ENCODE assay signal across 8 cellular contexts in genomic region chr1:201740086-201740541, GRCh38.
A peak's percentile ranks its signal among the peaks of the same experiment; 100 is the strongest.
DNase-seq lines count a peak whose midpoint lies in the region; ATAC-seq and TF ChIP-seq lines count a peak whose summit lies in the region.

No MANE protein-coding gene starts in this region.

- H3K79me2 ChIP-seq in HCT116 (ENCODE audit: insufficient read depth, low read length) (no peaks in the 10 kb centered on the region; the same call in 1 of the 2 replicates), hepatocyte (peaks cover 58% of the 10 kb centered on the region)

- peaks cover 22% of the 10 kb centered on the region for H3K27me3 Mint-ChIP-seq in activated CD8-positive, alpha-beta T cell treated with anti-CD3 and anti-CD28 coated beads for 36 hours

- no peaks in the 10 kb centered on the region for H3K36me3 Mint-ChIP-seq in activated CD8-positive, alpha-beta T cell treated with anti-CD3 and anti-CD28 coated beads for 36 hours (ENCODE audit: low read depth)

- no peaks in the 10 kb centered on the region for H3K9me3 Mint-ChIP-seq in activated CD8-positive, alpha-beta T cell treated with anti-CD3 and anti-CD28 coated beads for 36 hours

- H2AFZ ChIP-seq in HCT116 (ENCODE audit: low read depth, low read length, poor library complexity, severe bottlenecking) (no peak overlapping the region), hepatocyte (peak overlapping the region; percentile 88)

- TF ChIP-seq RAD21 in HCT116 (IDR thresholded peaks at IDR 0.05; ENCODE audit: low read depth), result no peak

- H3K27ac Mint-ChIP-seq in activated CD8-positive, alpha-beta T cell treated with anti-CD3 and anti-CD28 coated beads for 36 hours, result no peak overlapping the region

- intact Hi-C loops in HCT116 (cut with micrococcal nuclease), result no loop called here
- intact Hi-C loops in activated CD8-positive, alpha-beta T cell treated with anti-CD3 and anti-CD28 coated beads for 36 hours (cut with micrococcal nuclease), result no loop called here

- H3K9ac ChIP-seq in HCT116 (ENCODE audit: low read length), result peak overlapping the region; percentile 77

- TF ChIP-seq CTCF in HCT116 (IDR thresholded peaks at IDR 0.05 in 2 of 3, conservative IDR thresholded peaks at IDR 0.05 in 1 of 3; ENCODE audit: borderline replicate concordance in 1 of 3, insufficient read depth in 1 of 3, low read depth in 2 of 3, low read length in 2 of 3) (no peak), hepatocyte (IDR thresholded peaks at IDR 0.05; ENCODE audit: poor library complexity) (no peak)
- no peak for TF ChIP-seq CTCF in activated CD8-positive, alpha-beta T cell treated with anti-CD3 and anti-CD28 coated beads for 36 hours (IDR thresholded peaks at IDR 0.05)

- RAD21 ChIA-PET in HCT116 (lab: Charles Lee; ENCODE audit: low non-redundant PET in 1 of 2, low total read pairs in 2 of 2, uncharacterized antibody in 2 of 2, unreplicated experiment in 2 of 2), result interaction anchor here in 1 of 2 experiments (1.0 to 1.7 kb wide), 2 partner anchors 25 to 29 kb away, joined by 3 to 4 read pairs; no protein-coding TSS in a partner anchor

- H3K4me1 Mint-ChIP-seq in activated CD8-positive, alpha-beta T cell treated with anti-CD3 and anti-CD28 coated beads for 36 hours (ENCODE audit: low read depth), result peaks cover 9% of the 10 kb centered on the region

- H3K27me3 ChIP-seq in HCT116 (ENCODE audit: insufficient read depth, low read length) (no peaks in the 10 kb centered on the region), hepatocyte (no peaks in the 10 kb centered on the region)

- no peak for TF ChIP-seq POLR2A in HCT116 (IDR thresholded peaks at IDR 0.05; ENCODE audit: borderline replicate concordance, extremely low read depth, insufficient read depth, insufficient read length)

- H3K36me3 ChIP-seq in HCT116 (ENCODE audit: control insufficient read depth in 1 of 2, insufficient read depth in 2 of 2, low read length in 2 of 2) (no peaks in the 10 kb centered on the region), hepatocyte (replicated peaks; ENCODE audit: insufficient read depth, low read depth) (no peaks in the 10 kb centered on the region)

- H4K20me1 ChIP-seq in HCT116 (ENCODE audit: insufficient read depth) (no peaks in the 10 kb centered on the region), hepatocyte (ENCODE audit: insufficient read depth, poor library complexity, severe bottlenecking) (no peaks in the 10 kb centered on the region)

- ATAC-seq in HCT116, result peak; percentile 46
- peak; percentile 21 for ATAC-seq in activated CD8-positive, alpha-beta T cell treated with anti-CD3 and anti-CD28 coated beads for 36 hours

- CTCF ChIA-PET in HCT116 (lab: Charles Lee), result interaction anchor here (1.0 to 1.7 kb wide), 4 partner anchors 26 to 55 kb away, joined by 3 to 9 read pairs (median 6); no protein-coding TSS in a partner anchor
- CTCF ChIA-PET in activated CD8-positive, alpha-beta T cell treated with anti-CD3 and anti-CD28 coated beads for 36 hours (lab: Charles Lee), result interaction anchor here (1.0 to 1.1 kb wide), 4 partner anchors 16 to 228 kb away, joined by 3 to 4 read pairs (median 3); no protein-coding TSS in a partner anchor

- peak overlapping the region; percentile 93 for H3K4me2 ChIP-seq in HCT116 (ENCODE audit: low read length)
- H3K4me2 ChIP-seq in hepatocyte, result peak overlapping the region; percentile 86

- H3K9me2 ChIP-seq in HCT116 (ENCODE audit: insufficient read depth), result no peaks in the 10 kb centered on the region
- H3K9me2 ChIP-seq in hepatocyte (replicated peaks; ENCODE audit: insufficient read depth), result no peaks in the 10 kb centered on the region

- H3K4me1 ChIP-seq in HCT116 (ENCODE audit: control insufficient read depth in 1 of 2, insufficient read depth in 2 of 2, low read length in 2 of 2), result peaks cover 19 to 48% of the 10 kb centered on the region in 2 experiments; a peak in 3 of 4 replicates
- peaks cover 23% of the 10 kb centered on the region for H3K4me1 ChIP-seq in hepatocyte (ENCODE audit: insufficient read depth)

- H3K4me3 ChIP-seq in HCT116 (replicated peaks in 1 of 2; ENCODE audit: low read depth in 1 of 2, low read length in 2 of 2) (peak overlapping the region; percentile 85 to 89), hepatocyte (peak overlapping the region; percentile 99), skeletal muscle cell (ENCODE audit: low read depth, low read length) (peak overlapping the region; percentile 69)

- POLR2A ChIA-PET in HCT116 (lab: Charles Lee), result interaction anchor here (1.0 to 1.7 kb wide), 3 partner anchors 20 to 53 kb away, joined by 3 to 9 read pairs (median 3); no protein-coding TSS in a partner anchor
- POLR2A ChIA-PET in activated CD8-positive, alpha-beta T cell treated with anti-CD3 and anti-CD28 coated beads for 36 hours (lab: Charles Lee), result no interaction called here

- H3K27ac ChIP-seq in HCT116 (ENCODE audit: low read depth, low read length) (peak overlapping the region; percentile 55), hepatocyte (peak overlapping the region; percentile 81)

- BruUV-seq in HCT116 (replicated peaks; lab: Mats Ljungman, UMichigan), result no TSS peak

- DNase-seq in HCT116 (ENCODE audit: low read depth, low spot score) (no peak), hepatocyte (ENCODE audit: low spot score) (peak; percentile 41), skeletal muscle cell (ENCODE audit: low read depth) (no peak), cerebellar nuclear complex (lab: John Stamatoyannopoulos, UW) (no peak), epidermal melanocyte (ENCODE audit: insufficient read length, low spot score) (no peak), dermis blood vessel endothelial cell (no peak), NCI-H1694 treated with DMSO at 0.1 percent for 48 hours (lab: John Stamatoyannopoulos, UW) (no peak)
- no peak for DNase-seq in activated CD8-positive, alpha-beta T cell treated with anti-CD3 and anti-CD28 coated beads for 36 hours

- H3K4me3 Mint-ChIP-seq in activated CD8-positive, alpha-beta T cell treated with anti-CD3 and anti-CD28 coated beads for 36 hours, result peak overlapping the region; percentile 76

- H3K9me3 ChIP-seq in HCT116 (ENCODE audit: control insufficient read depth in 1 of 2, insufficient read depth in 1 of 2, low read depth in 1 of 2, low read length in 2 of 2) (no peaks in the 10 kb centered on the region), hepatocyte (ENCODE audit: low read depth) (no peaks in the 10 kb centered on the region)

- 1% methylated on average over 26 of the region's 29 CpGs for WGBS in hepatocyte (ENCODE audit: low lambda C conversion rate, missing lambda C conversion rate)

TF ChIP-seq in HCT116, 20 proteins besides CTCF, POLR2A, EP300 and RAD21 (continues in another document):
- no peak for TF ChIP-seq ZBTB33 (IDR thresholded peaks at IDR 0.05; ENCODE audit: extremely low read depth, insufficient replicate concordance, low read length)
- no peak for TF ChIP-seq EZH2 (IDR thresholded peaks at IDR 0.05)
- no peak for TF ChIP-seq CBX3 (IDR thresholded peaks at IDR 0.05; ENCODE audit: low read depth)
- no peak for TF ChIP-seq TCF7L2 (IDR thresholded peaks at IDR 0.05; ENCODE audit: borderline replicate concordance, extremely low read depth, insufficient read depth, insufficient read length)
- no peak for TF ChIP-seq SRF (IDR thresholded peaks at IDR 0.05; ENCODE audit: low read depth)
- no peak for TF ChIP-seq ZNF274 (IDR thresholded peaks at IDR 0.05; ENCODE audit: low read depth, low read length)
- TF ChIP-seq POLR2AphosphoS5 (IDR thresholded peaks at IDR 0.05; ENCODE audit: low read depth, low read length), result no peak
- no peak for TF ChIP-seq MAX (IDR thresholded peaks at IDR 0.05)
- TF ChIP-seq REST (IDR thresholded peaks at IDR 0.05; ENCODE audit: low read depth), result no peak
- TF ChIP-seq ZFX (IDR thresholded peaks at IDR 0.05), result no peak
- no peak for TF ChIP-seq JUND (IDR thresholded peaks at IDR 0.05)
- no peak for TF ChIP-seq FOSL1 (IDR thresholded peaks at IDR 0.05; ENCODE audit: low read depth)
